8 cellular contexts compared by ENCODE assay signal in genomic region chr11:35139883-35140282, GRCh38. TPM values are rescaled to one million over a fixed set of nuclear protein-coding genes. Genes with fewer than 3 reads are reported as not detected.
DNase-seq lines count a peak whose midpoint lies in the region; ATAC-seq and TF ChIP-seq lines count a peak whose summit lies in the region.

No MANE protein-coding gene starts in this region.

- intact Hi-C loops in activated T-helper 2 cell treated with anti-CD3 and anti-CD28 coated beads, Interferon-gamma antibody, Interleukin-2, Interleukin-4, amounts not matched to agents 10 μg/mL and 5 μg/mL and 100 μg/mL, durations not matched to agents 14 hours and 24 hours and 36 hours (cut with micrococcal nuclease) = loop anchor here (5.0 to 10.0 kb wide), 3 partner anchors 97 to 895 kb away; no protein-coding TSS in a partner anchor
- intact Hi-C loops in posterior cingulate gyrus (cut with DNase I) = no loop called here

- H3K36me3 Mint-ChIP-seq in activated T-cell treated with anti-CD3 and anti-CD28 coated beads, Interleukin-2, amount 50 U/mL, for 24 hours (ENCODE audit: low read depth) = peaks cover 55% of the 10 kb centered on the region
- peaks cover 38% of the 10 kb centered on the region for H3K36me3 Mint-ChIP-seq in activated T-helper 2 cell treated with anti-CD3 and anti-CD28 coated beads, Interferon-gamma antibody, Interleukin-2, Interleukin-4, amounts not matched to agents 10 μg/mL and 5 μg/mL and 100 μg/mL, durations not matched to agents 14 hours and 24 hours and 36 hours (ENCODE audit: low read depth)

- TF ChIP-seq CTCF in thoracic aorta (IDR thresholded peaks at IDR 0.05) = no peak

- no peaks in the 10 kb centered on the region for H3K9me3 Mint-ChIP-seq in activated T-cell treated with anti-CD3 and anti-CD28 coated beads, Interleukin-2, amount 50 U/mL, for 24 hours
- no peaks in the 10 kb centered on the region for H3K9me3 Mint-ChIP-seq in activated T-helper 2 cell treated with anti-CD3 and anti-CD28 coated beads, Interferon-gamma antibody, Interleukin-2, Interleukin-4, amounts not matched to agents 10 μg/mL and 5 μg/mL and 100 μg/mL, durations not matched to agents 14 hours and 24 hours and 36 hours

- no peaks in the 10 kb centered on the region for H3K36me3 ChIP-seq in thoracic aorta

- H3K27me3 ChIP-seq in thoracic aorta (replicated peaks; ENCODE audit: insufficient read depth) = no peaks in the 10 kb centered on the region

- peak overlapping the region; percentile 83 for H3K4me3 Mint-ChIP-seq in activated T-cell treated with anti-CD3 and anti-CD28 coated beads, Interleukin-2, amount 50 U/mL, for 24 hours
- H3K4me3 Mint-ChIP-seq in activated T-helper 2 cell treated with anti-CD3 and anti-CD28 coated beads, Interferon-gamma antibody, Interleukin-2, Interleukin-4, amounts not matched to agents 10 μg/mL and 5 μg/mL and 100 μg/mL, durations not matched to agents 14 hours and 24 hours and 36 hours (ENCODE audit: low read depth) = peak overlapping the region; percentile 87

- peaks cover 23 to 54% of the 10 kb centered on the region in 2 donors for H3K4me1 ChIP-seq in thoracic aorta (ENCODE audit: control insufficient read depth in 1 of 2, low read depth in 2 of 2)

- H3K4me1 Mint-ChIP-seq in activated T-cell treated with anti-CD3 and anti-CD28 coated beads, Interleukin-2, amount 50 U/mL, for 24 hours (ENCODE audit: low read depth) = peaks cover 59% of the 10 kb centered on the region
- peaks cover 51% of the 10 kb centered on the region for H3K4me1 Mint-ChIP-seq in activated T-helper 2 cell treated with anti-CD3 and anti-CD28 coated beads, Interferon-gamma antibody, Interleukin-2, Interleukin-4, amounts not matched to agents 10 μg/mL and 5 μg/mL and 100 μg/mL, durations not matched to agents 14 hours and 24 hours and 36 hours (ENCODE audit: low read depth)

- DNase-seq in activated T-cell treated with anti-CD3 and anti-CD28 coated beads, Interleukin-2, amount 50 U/mL, for 24 hours = no peak
- no peak for DNase-seq in activated T-cell treated with anti-CD3 and anti-CD28 coated beads, Interleukin-2, amount 50 U/mL, for 48 hours
- DNase-seq in activated T-helper 2 cell treated with anti-CD3 and anti-CD28 coated beads, Interferon-gamma antibody, Interleukin-2, Interleukin-4, amounts not matched to agents 10 μg/mL and 5 μg/mL and 100 μg/mL, durations not matched to agents 14 hours and 24 hours and 36 hours (ENCODE audit: low spot score) = no peak
- DNase-seq in thoracic aorta (ENCODE audit: low spot score) (no peak), LoVo (ENCODE audit: low spot score) (no peak), posterior cingulate gyrus (no peak)
- DNase-seq in stimulated activated CD4-positive, alpha-beta T cell treated with anti-CD3 and anti-CD28 coated beads, Interleukin-4, amount 100 ng/mL, for 4 hours = no peak

- peak overlapping the region; percentile 93 for H3K27ac Mint-ChIP-seq in activated T-cell treated with anti-CD3 and anti-CD28 coated beads, Interleukin-2, amount 50 U/mL, for 24 hours
- peak overlapping the region; percentile 87 for H3K27ac Mint-ChIP-seq in activated T-helper 2 cell treated with anti-CD3 and anti-CD28 coated beads, Interferon-gamma antibody, Interleukin-2, Interleukin-4, amounts not matched to agents 10 μg/mL and 5 μg/mL and 100 μg/mL, durations not matched to agents 14 hours and 24 hours and 36 hours

- peak overlapping the region; percentile 67; the same call in 1 of the 2 replicates for H3K4me3 ChIP-seq in iPS-18c (ENCODE audit: insufficient read depth, low read depth, low read length)
- H3K4me3 ChIP-seq in thoracic aorta = peak overlapping the region; percentile 95

- ATAC-seq in thoracic aorta (ENCODE audit: insufficient number of reproducible peaks, low FRiP score, low read depth) = no peak

- H3K9me3 ChIP-seq in iPS-18c (ENCODE audit: control insufficient read depth, insufficient read depth, low read length) = no peaks in the 10 kb centered on the region
- no peaks in the 10 kb centered on the region for H3K9me3 ChIP-seq in thoracic aorta

- peak overlapping the region; percentile 96 to 97 for H3K27ac ChIP-seq in thoracic aorta

- H3K27me3 Mint-ChIP-seq in activated T-cell treated with anti-CD3 and anti-CD28 coated beads, Interleukin-2, amount 50 U/mL, for 24 hours = no peaks in the 10 kb centered on the region
- H3K27me3 Mint-ChIP-seq in activated T-helper 2 cell treated with anti-CD3 and anti-CD28 coated beads, Interferon-gamma antibody, Interleukin-2, Interleukin-4, amounts not matched to agents 10 μg/mL and 5 μg/mL and 100 μg/mL, durations not matched to agents 14 hours and 24 hours and 36 hours (ENCODE audit: low read depth) = peaks cover 8% of the 10 kb centered on the region

RNA-seq across cellular contexts. Expression of gene CD44, which starts 0.9 kb away (rescaled TPM):
- 232 and 249 TPM in 2 replicates for total RNA-seq in activated T-helper 2 cell treated with anti-CD3 and anti-CD28 coated beads, Interferon-gamma antibody, Interleukin-2, Interleukin-4, amounts not matched to agents 10 μg/mL and 5 μg/mL and 100 μg/mL, durations not matched to agents 14 hours and 24 hours and 36 hours
- 100 to 1,000 TPM; 321 to 613 TPM for total RNA-seq in thoracic aorta
